In genomic region chr7:2698581-2699288, GRCh38 we compare ENCODE assay signal across 8 cellular contexts. TPM values are rescaled to one million over a fixed set of nuclear protein-coding genes. Genes with fewer than 3 reads are reported as not detected.
DNase-seq lines count a peak whose midpoint lies in the region; ATAC-seq and TF ChIP-seq lines count a peak whose summit lies in the region.

No MANE protein-coding gene starts in this region.

- DNase-seq in COLO668 (lab: John Stamatoyannopoulos, UW; ENCODE audit: unreplicated experiment) (peak; percentile 49), H7 (no peak), middle frontal gyrus (ENCODE audit: extremely low spot score, low spot score) (no peak), foreskin fibroblast (no peak)
- DNase-seq in activated CD4-positive, alpha-beta T cell treated with anti-CD3 and anti-CD28 coated beads for 4 hours, result peak; percentile 34 to 47
- DNase-seq in natural killer cell treated with Interleukin-12 subunit alpha and Interleukin-12 subunit beta and Interleukin-15 and Interleukin-18, amount 100 ng/mL, for 72 hours (ENCODE audit: low spot score), result peak; percentile 82

- no peak for TF ChIP-seq CTCF in foreskin fibroblast (IDR thresholded peaks at IDR 0.05; ENCODE audit: low read depth, low read length)

- peak overlapping the region; percentile 65 for H3K4me3 Mint-ChIP-seq in natural killer cell treated with Interleukin-12 subunit alpha and Interleukin-12 subunit beta and Interleukin-15 and Interleukin-18, amount 100 ng/mL, for 72 hours

- H3K27me3 Mint-ChIP-seq in natural killer cell treated with Interleukin-12 subunit alpha and Interleukin-12 subunit beta and Interleukin-15 and Interleukin-18, amount 100 ng/mL, for 72 hours, result peaks cover 8 to 17% of the 10 kb centered on the region in 2 donors

- H3K36me3 Mint-ChIP-seq in natural killer cell treated with Interleukin-12 subunit alpha and Interleukin-12 subunit beta and Interleukin-15 and Interleukin-18, amount 100 ng/mL, for 72 hours, result no peaks in the 10 kb centered on the region

- H3K36me3 ChIP-seq in H7 (replicated peaks; ENCODE audit: control insufficient read depth, insufficient read depth, low read length), result no peaks in the 10 kb centered on the region

- H3K4me1 Mint-ChIP-seq in natural killer cell treated with Interleukin-12 subunit alpha and Interleukin-12 subunit beta and Interleukin-15 and Interleukin-18, amount 100 ng/mL, for 72 hours (ENCODE audit: low read depth in 2 of 2), result peaks cover 23 to 30% of the 10 kb centered on the region in 2 donors

- H3K4me3 ChIP-seq in H7 (ENCODE audit: insufficient read depth, low read depth, low read length) (no peak overlapping the region), foreskin fibroblast (ENCODE audit: low read depth in 1 of 2, low read length in 2 of 2) (no peak overlapping the region)

- peak overlapping the region in 1 of 2 donors; percentile 55 for H3K27ac Mint-ChIP-seq in natural killer cell treated with Interleukin-12 subunit alpha and Interleukin-12 subunit beta and Interleukin-15 and Interleukin-18, amount 100 ng/mL, for 72 hours

- no peaks in the 10 kb centered on the region for H3K27me3 ChIP-seq in H7 (ENCODE audit: control insufficient read depth, insufficient read depth, low read length)

- H3K9me3 Mint-ChIP-seq in natural killer cell treated with Interleukin-12 subunit alpha and Interleukin-12 subunit beta and Interleukin-15 and Interleukin-18, amount 100 ng/mL, for 72 hours, result no peaks in the 10 kb centered on the region

- ATAC-seq in GM19468 (IDR thresholded peaks at IDR 0.05; ENCODE audit: extremely low read depth, unreplicated experiment) (peak; percentile 83), HG03565 (IDR thresholded peaks at IDR 0.05; ENCODE audit: unreplicated experiment) (peak; percentile 84)
- peak; percentile 93 to 96 for ATAC-seq in natural killer cell treated with Interleukin-12 subunit alpha and Interleukin-12 subunit beta and Interleukin-15 and Interleukin-18, amount 100 ng/mL, for 72 hours

RNA-seq across cellular contexts. Expression of gene AMZ1, which starts 10.7 kb away (rescaled TPM):
- not detected for total RNA-seq in natural killer cell treated with Interleukin-12 subunit alpha and Interleukin-12 subunit beta and Interleukin-15 and Interleukin-18, amount 100 ng/mL, for 72 hours
- total RNA-seq in H7 (2014; rRNA removed; shearing (Covaris generic)), result 0.07 TPM in 1 of 2 replicates, not detected in the other

Comparison
In these comparisons a context has a peak if more than half of its experiments do, and no peak if none do; other contexts are left out.
1. DNase-seq: peak in COLO668 (single experiment), activated CD4-positive, alpha-beta T cell treated with anti-CD3 and anti-CD28 coated beads for 4 hours (2 of 2) and natural killer cell treated with Interleukin-12 subunit alpha and Interleukin-12 subunit beta and Interleukin-15 and Interleukin-18, amount 100 ng/mL, for 72 hours (single experiment); none in H7 (single experiment), middle frontal gyrus (single experiment) and foreskin fibroblast (0 of 2).
2. Peak in every context shown above with its lines, with median percentiles within 50 percentile points of each other: ATAC-seq.